In the genomic region with DNA sequence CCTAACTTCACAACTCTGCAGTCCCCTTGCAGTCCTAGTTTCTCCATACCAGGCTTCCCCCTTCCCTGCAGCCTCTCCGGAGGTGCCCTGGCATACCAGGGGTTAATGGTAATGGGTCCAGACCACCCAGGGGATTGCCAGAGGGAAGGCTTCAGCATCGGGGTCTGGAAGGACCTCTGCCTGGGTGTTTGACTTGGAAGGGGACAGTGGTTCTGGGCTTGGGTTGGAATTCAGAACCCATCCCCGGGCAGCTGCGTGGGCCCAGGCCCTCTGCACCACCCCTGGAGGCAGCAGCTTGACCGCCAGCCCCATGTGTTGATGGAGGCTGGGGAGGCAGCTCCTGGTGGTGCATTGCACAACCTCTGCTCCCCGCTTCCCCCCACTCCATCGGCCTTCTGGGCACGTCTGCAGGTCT, we compare ENCODE assay signal across 9 cellular contexts. TPM values are rescaled to one million over a fixed set of nuclear protein-coding genes. Genes with fewer than 3 reads are reported as not detected.
DNase-seq lines count a peak whose midpoint lies in the region; ATAC-seq, FAIRE-seq and TF ChIP-seq lines count a peak whose summit lies in the region.
"Had no signal": no experiment of that assay in that cellular context is flagged by ENCODE, and none has a peak within 500 bp of the region (broad histone marks: within the 10 kb centered on the region; RNA-seq: fewer than 3 reads in every experiment).

No MANE protein-coding gene starts in this region.

- DNase-seq in ELR (ENCODE audit: low read depth): peak; percentile 37
- peak in 1 of 2 donors; percentile 65 for DNase-seq in foreskin fibroblast
- DNase-seq in sciatic nerve (ENCODE audit: low spot score): no peak
- DNase-seq in urothelium cell line (ENCODE audit: low spot score): no peak
- no peak for DNase-seq in NCI-H524 treated with DMSO at 0.1 percent for 48 hours (lab: John Stamatoyannopoulos, UW)
- DNase-seq in G401 (ENCODE audit: low spot score): no peak

- TF ChIP-seq CTCF in WI38 (IDR thresholded peaks at IDR 0.05; ENCODE audit: low read depth, low read length) (no peak), foreskin fibroblast (IDR thresholded peaks at IDR 0.05; ENCODE audit: low read depth, low read length) (no peak)

- in situ Hi-C loops in G401 (cut with HindIII; ENCODE audit: low sequenced_read_pairs): no loop called here

- H3K4me3 ChIP-seq in WI38 (ENCODE audit: low read depth, low read length) (peak overlapping the region; percentile 61), foreskin fibroblast (ENCODE audit: low read depth in 1 of 2, low read length in 2 of 2) (peak overlapping the region; percentile 46 to 77)
- H3K4me3 ChIP-seq: mucosa of descending colon had no signal

- peak; percentile 58 for ATAC-seq in sciatic nerve
- ATAC-seq in HG02763 (IDR thresholded peaks at IDR 0.05; ENCODE audit: unreplicated experiment): no peak
- ATAC-seq: mucosa of descending colon had no signal

- FAIRE-seq in urothelium cell line (lab: Jason Lieb, UNC): no peak

- intact Hi-C loops in sciatic nerve (cut with DNase I): no loop called here

RNA-seq across cellular contexts. Expression of gene NCS1, which starts 1.3 kb away (rescaled TPM):
- 11.7 TPM for total RNA-seq in sciatic nerve
- 36.4 and 44.9 TPM in 2 replicates for total RNA-seq in G401 (2014; rRNA removed; shearing (Covaris generic))
